In the genomic region with DNA sequence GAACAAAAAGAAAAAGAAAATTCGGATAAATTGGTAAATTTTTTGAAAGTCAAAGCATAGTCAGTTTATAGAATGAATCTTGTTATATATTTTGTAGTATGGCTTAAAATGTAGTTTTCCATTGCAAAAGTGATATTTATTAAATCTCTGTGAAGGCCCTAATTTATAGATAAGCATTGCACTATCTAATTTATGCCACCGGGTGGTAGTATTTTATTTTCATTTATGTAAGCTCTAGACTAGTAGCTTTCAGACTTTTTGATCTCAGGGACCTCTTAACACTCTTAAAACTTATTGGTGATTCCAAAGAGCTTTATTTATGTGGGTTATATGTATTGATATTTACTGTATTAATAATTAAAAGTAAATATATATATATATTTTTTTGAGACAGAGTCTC, we compare ENCODE assay signal across 8 cellular contexts.
DNase-seq lines count a peak whose midpoint lies in the region; ATAC-seq, FAIRE-seq and TF ChIP-seq lines count a peak whose summit lies in the region.

No MANE protein-coding gene starts in this region.

- no peaks in the 10 kb centered on the region for H3K9me1 ChIP-seq in endothelial cell of umbilical vein (replicated peaks; ENCODE audit: control insufficient read depth, extremely low read depth, insufficient read depth, low read length)

- no peak overlapping the region for H3K4me3 ChIP-seq in endothelial cell of umbilical vein (replicated peaks in 1 of 3; ENCODE audit: insufficient read depth in 1 of 3, low read depth in 1 of 3, low read length in 3 of 3)
- H3K4me3 ChIP-seq in retinal pigment epithelial cell (ENCODE audit: low read length) = no peak overlapping the region
- no peak overlapping the region for H3K4me3 ChIP-seq in stomach

- H3K27me3 ChIP-seq in endothelial cell of umbilical vein (ENCODE audit: control insufficient read depth in 2 of 2, insufficient read depth in 2 of 2, low read length in 2 of 2) = no peaks in the 10 kb centered on the region
- H3K27me3 ChIP-seq in stomach = no peaks in the 10 kb centered on the region

- DNase-seq in NCI-H2171 treated with DMSO at 0.1 percent for 48 hours (lab: John Stamatoyannopoulos, UW) (peak; percentile 51), NCI-H2171 (lab: John Stamatoyannopoulos, UW) (no peak), NCI-H345 (lab: John Stamatoyannopoulos, UW) (peak; percentile 3), endothelial cell of umbilical vein (ENCODE audit: low read depth, low spot score) (peak; percentile 31), retinal pigment epithelial cell (ENCODE audit: low read depth) (no peak), GF-D8 (lab: John Stamatoyannopoulos, UW) (no peak), stomach (no peak)

- dilution Hi-C loops in endothelial cell of umbilical vein (cut with MboI; ENCODE audit: extremely low pct_ligation_motif_present, low sequenced_read_pairs) = no loop called here

- POLR2A ChIA-PET in endothelial cell of umbilical vein (lab: Charles Lee) = no interaction called here

- no peaks in the 10 kb centered on the region for H4K20me1 ChIP-seq in endothelial cell of umbilical vein (replicated peaks; ENCODE audit: control insufficient read depth, extremely low read depth, insufficient read depth, low read length)

- H3K4me2 ChIP-seq in endothelial cell of umbilical vein (ENCODE audit: insufficient read depth, low read length) = no peak overlapping the region

- peaks cover 0 to 2% of the 10 kb centered on the region in 2 experiments for H3K36me3 ChIP-seq in endothelial cell of umbilical vein (ENCODE audit: control insufficient read depth in 2 of 2, extremely low read depth in 1 of 2, insufficient read depth in 2 of 2, low read length in 2 of 2)
- H3K36me3 ChIP-seq in stomach = peaks cover 0 to 29% (median 19%) of the 10 kb centered on the region in 4 donors

- H3K9me3 ChIP-seq in endothelial cell of umbilical vein (replicated peaks; ENCODE audit: control insufficient read depth, insufficient read depth, low read length) = no peaks in the 10 kb centered on the region
- no peaks in the 10 kb centered on the region for H3K9me3 ChIP-seq in stomach

- H3K27ac ChIP-seq in endothelial cell of umbilical vein (ENCODE audit: insufficient read depth, low read depth, low read length) (no peak overlapping the region), stomach (no peak overlapping the region)

- intact Hi-C loops in endothelial cell of umbilical vein (cut with micrococcal nuclease) (loop anchor here (1.0 kb wide), 1 partner anchor 471 kb away; no protein-coding TSS in a partner anchor), stomach (cut with DNase I; ENCODE audit: low total_unique reads) (no loop called here)

- 56 to 68% (median 62%) methylated on average over 2 of the region's 2 CpGs for WGBS in stomach, 5 donors

- no peak overlapping the region for H3K9ac ChIP-seq in endothelial cell of umbilical vein (replicated peaks; ENCODE audit: extremely low read depth, insufficient read depth, low read length)

- TF ChIP-seq POLR2A in endothelial cell of umbilical vein (IDR thresholded peaks at IDR 0.05; ENCODE audit: low read depth, low read length) = no peak
- no peak for TF ChIP-seq POLR2A in stomach (IDR thresholded peaks at IDR 0.05)

- BruUV-seq in endothelial cell of umbilical vein (replicated peaks; lab: Mats Ljungman, UMichigan) = no TSS peak

- TF ChIP-seq EP300 in stomach (IDR thresholded peaks at IDR 0.05) = no peak

- TF ChIP-seq CTCF in endothelial cell of umbilical vein (IDR thresholded peaks at IDR 0.05; ENCODE audit: extremely low read depth in 1 of 2, insufficient read depth in 1 of 2, low read depth in 1 of 2, low read length in 2 of 2) (peak; percentile 11 to 18), retinal pigment epithelial cell (conservative IDR thresholded peaks at IDR 0.05; ENCODE audit: low read depth, low read length) (peak; percentile 40), stomach (IDR thresholded peaks at IDR 0.05) (peak in 3 of 7 experiments; percentile 10 to 29 (median 23))

- FAIRE-seq in endothelial cell of umbilical vein (lab: Jason Lieb, UNC) = no peak

- no peak overlapping the region for H2AFZ ChIP-seq in endothelial cell of umbilical vein (ENCODE audit: low read depth, low read length)

- ATAC-seq in HG03175 (IDR thresholded peaks at IDR 0.05; ENCODE audit: unreplicated experiment) = no peak

- H3K79me2 ChIP-seq in endothelial cell of umbilical vein (ENCODE audit: control insufficient read depth, insufficient read depth, low read length) = peaks cover 2% of the 10 kb centered on the region

- no peaks in the 10 kb centered on the region for H3K4me1 ChIP-seq in endothelial cell of umbilical vein (ENCODE audit: control insufficient read depth, extremely low read depth, insufficient read depth, low read length)
- H3K4me1 ChIP-seq in stomach = peaks cover 0 to 31% (median 8%) of the 10 kb centered on the region in 4 donors

- CTCF ChIA-PET in endothelial cell of umbilical vein (lab: Charles Lee) = interaction anchor here (0.6 to 2.8 kb wide), 17 partner anchors 9 to 506 kb away, joined by 3 to 15 read pairs (median 4); no protein-coding TSS in a partner anchor

TF ChIP-seq in endothelial cell of umbilical vein, 7 proteins besides CTCF, POLR2A, EP300 and RAD21:
- TF ChIP-seq JUN (IDR thresholded peaks at IDR 0.05; ENCODE audit: borderline replicate concordance, insufficient read depth, insufficient read length, low read depth) (no peak), POLR2AphosphoS5 (IDR thresholded peaks at IDR 0.05; ENCODE audit: insufficient read depth, low read depth, low read length) (no peak), EZH2 (IDR thresholded peaks at IDR 0.05; ENCODE audit: borderline replicate concordance, low read depth, low read length, severe bottlenecking) (no peak), FOS (IDR thresholded peaks at IDR 0.05; ENCODE audit: borderline replicate concordance, insufficient read depth, low read length) (no peak), MYC (IDR thresholded peaks at IDR 0.05; ENCODE audit: low read depth, low read length) (no peak), GATA2 (IDR thresholded peaks at IDR 0.05; ENCODE audit: insufficient read depth, insufficient read length, low read depth, low read length) (no peak)
- TF ChIP-seq, protein P1, sequence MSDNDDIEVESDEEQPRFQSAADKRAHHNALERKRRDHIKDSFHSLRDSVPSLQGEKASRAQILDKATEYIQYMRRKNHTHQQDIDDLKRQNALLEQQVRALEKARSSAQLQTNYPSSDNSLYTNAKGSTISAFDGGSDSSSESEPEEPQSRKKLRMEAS (IDR thresholded peaks at IDR 0.05; ENCODE audit: insufficient read depth, insufficient read length) = no peak
TF ChIP-seq in endothelial cell of umbilical vein: peak in this region for 0.

Comparison
In these comparisons a context has a peak if more than half of its experiments do, and no peak if none do; other contexts are left out.
1. DNase-seq: peak in NCI-H2171 treated with DMSO at 0.1 percent for 48 hours (single experiment), NCI-H345 (single experiment) and endothelial cell of umbilical vein (single experiment); none in NCI-H2171 (single experiment), retinal pigment epithelial cell (single experiment), GF-D8 (single experiment) and stomach (single experiment).